8 cellular contexts compared by ENCODE assay signal in the genomic region with DNA sequence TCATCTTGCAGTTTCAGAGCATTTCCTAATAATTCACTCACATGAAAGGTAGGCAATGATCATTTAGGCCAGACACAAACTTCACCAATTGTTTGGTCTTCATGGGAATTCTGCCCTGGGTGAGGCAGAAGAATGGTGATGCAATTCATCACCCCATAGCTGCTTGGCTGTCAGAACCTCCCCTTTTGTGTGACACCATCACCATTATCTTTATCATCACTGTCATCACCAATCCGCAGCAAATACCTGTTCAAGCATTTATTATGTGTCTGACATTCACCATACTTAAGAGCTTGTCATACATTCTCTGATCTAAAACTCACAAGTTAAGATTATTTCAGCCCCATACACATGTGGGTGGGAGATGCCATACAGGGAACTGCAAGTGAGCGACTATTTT.
"Had no signal": no experiment of that assay in that cellular context is flagged by ENCODE, and none has a peak within 500 bp of the region (broad histone marks: within the 10 kb centered on the region; RNA-seq: fewer than 3 reads in every experiment).

No MANE protein-coding gene starts in this region.

- FAIRE-seq: G401.6, GM12878, GM12891, GM12892, GM18507, GM19239 had no signal

- DNase-seq: GDM1, GF-D8 had no signal

- H3K4me3 ChIP-seq: GM12878 had no signal
